16 cellular contexts compared by ENCODE assay signal in the genomic region with DNA sequence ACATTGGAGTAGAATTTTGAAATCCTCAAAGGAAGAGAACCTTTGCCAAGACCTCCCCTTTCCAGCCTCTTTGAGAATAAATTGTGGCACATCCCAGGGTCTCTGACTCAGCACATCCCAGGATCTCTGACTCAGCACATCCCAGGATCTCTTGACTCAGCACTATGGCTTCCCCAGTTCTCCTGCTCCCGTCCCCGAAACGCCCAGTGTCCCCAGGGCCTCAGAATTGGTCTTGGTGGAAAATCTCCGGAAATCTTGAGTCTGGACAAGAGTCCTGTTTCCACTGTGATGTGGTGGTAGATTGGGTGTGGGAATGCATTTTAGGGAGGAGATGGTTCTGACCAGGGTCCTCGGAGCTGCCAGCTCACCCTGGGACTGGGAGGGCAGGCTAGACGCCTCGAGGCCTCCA. TPM values are rescaled to one million over a fixed set of nuclear protein-coding genes. Genes with fewer than 3 reads are reported as not detected.
DNase-seq lines count a peak whose midpoint lies in the region; ATAC-seq, FAIRE-seq and TF ChIP-seq lines count a peak whose summit lies in the region.
"Had no signal": no experiment of that assay in that cellular context is flagged by ENCODE, and none has a peak within 500 bp of the region (broad histone marks: within the 10 kb centered on the region; RNA-seq: fewer than 3 reads in every experiment).

No MANE protein-coding gene starts in this region.

- TF ChIP-seq POLR2A in K562 (conservative IDR thresholded peaks at IDR 0.05) = no peak

- DNase-seq in activated naive CD8-positive, alpha-beta T cell treated with anti-CD3 and anti-CD28 coated beads, Interleukin-2, amount 10 ng/mL, durations not matched to agents 7 days and 5 days = no peak
- DNase-seq in activated naive CD8-positive, alpha-beta T cell treated with anti-CD3 and anti-CD28 coated beads for 36 hours = no peak
- DNase-seq in K562 (ENCODE audit: extremely low read depth in 1 of 4, low spot score in 3 of 4) (peak in 3 of 4 experiments; percentile 28 to 68 (median 67)), hepatocyte (ENCODE audit: low spot score) (peak; percentile 39), urothelium cell line (ENCODE audit: low spot score) (peak; percentile 73), middle frontal gyrus (ENCODE audit: extremely low spot score, low spot score) (no peak), G401 (ENCODE audit: low spot score) (no peak)
- no peak for DNase-seq in stimulated activated CD4-positive, alpha-beta T cell treated with anti-CD3 and anti-CD28 coated beads, Interleukin-4, amount 100 ng/mL, for 24 hours
- DNase-seq: activated T-cell treated with anti-CD3 and anti-CD28 coated beads, Interleukin-2, amount 50 U/mL, for 48 hours; NCI-H1417 treated with DMSO at 0.1 percent for 48 hours; OCI-M1; stimulated activated CD4-positive, alpha-beta T cell treated with anti-CD3 and anti-CD28 coated beads, Interleukin-2, amount 100 ng/mL, for 24 hours; stomach had no signal

- H3K4me3 ChIP-seq in K562 = no peak overlapping the region
- H3K4me3 ChIP-seq in hepatocyte = no peak overlapping the region
- H3K4me3 ChIP-seq: coronary artery, stomach had no signal

- H3K9me2 ChIP-seq in hepatocyte (replicated peaks; ENCODE audit: insufficient read depth) = no peaks in the 10 kb centered on the region

- H3K9me1 ChIP-seq in K562 (ENCODE audit: control insufficient read depth, insufficient read depth, low read length) = no peaks in the 10 kb centered on the region

- CTCF ChIA-PET in K562 (lab: Yijun Ruan, JAX; ENCODE audit: low intra/inter-chr PET ratio) = interaction anchor here (0.6 kb wide), 1 partner anchor 153 kb away, joined by 3 read pairs; no protein-coding TSS in a partner anchor

- H3K36me3 Mint-ChIP-seq in activated naive CD8-positive, alpha-beta T cell treated with anti-CD3 and anti-CD28 coated beads, Interleukin-2, amount 10 ng/mL, durations not matched to agents 7 days and 5 days = no peaks in the 10 kb centered on the region
- no peaks in the 10 kb centered on the region for H3K36me3 Mint-ChIP-seq in activated naive CD8-positive, alpha-beta T cell treated with anti-CD3 and anti-CD28 coated beads for 36 hours

- TF ChIP-seq RAD21 in K562 (CRISPR knock-in tag; conservative IDR thresholded peaks at IDR 0.05 in 1 of 2, IDR thresholded peaks at IDR 0.05 in 1 of 2) = no peak

- no peak overlapping the region for H3K4me3 Mint-ChIP-seq in activated naive CD8-positive, alpha-beta T cell treated with anti-CD3 and anti-CD28 coated beads, Interleukin-2, amount 10 ng/mL, durations not matched to agents 7 days and 5 days
- no peak overlapping the region for H3K4me3 Mint-ChIP-seq in activated naive CD8-positive, alpha-beta T cell treated with anti-CD3 and anti-CD28 coated beads for 36 hours

- H3K4me1 ChIP-seq in K562 (replicated peaks in 1 of 2; ENCODE audit: control insufficient read depth in 2 of 2, insufficient read depth in 2 of 2, low read length in 2 of 2) = peaks cover 5 to 9% of the 10 kb centered on the region in 2 experiments; a peak in 3 of 5 replicates
- no peaks in the 10 kb centered on the region for H3K4me1 ChIP-seq in hepatocyte (ENCODE audit: insufficient read depth)
- H3K4me1 ChIP-seq: stomach had no signal

- intact Hi-C loops in K562 (cut with micrococcal nuclease) = no loop called here

- H3K27ac ChIP-seq in K562 (ENCODE audit: extremely low read depth, low read depth, low read length) (no peak overlapping the region), hepatocyte (no peak overlapping the region)
- H3K27ac ChIP-seq: 22Rv1 had no signal

- no peaks in the 10 kb centered on the region for H4K20me1 ChIP-seq in K562 (replicated peaks; ENCODE audit: control insufficient read depth, insufficient read depth, low read length)
- H4K20me1 ChIP-seq in hepatocyte (ENCODE audit: insufficient read depth, poor library complexity, severe bottlenecking) = no peaks in the 10 kb centered on the region

- no peaks in the 10 kb centered on the region for H3K79me2 ChIP-seq in K562 (ENCODE audit: control insufficient read depth, insufficient read depth, low read length)
- H3K79me2 ChIP-seq in hepatocyte = no peaks in the 10 kb centered on the region

- no peaks in the 10 kb centered on the region for H3K9me3 Mint-ChIP-seq in activated naive CD8-positive, alpha-beta T cell treated with anti-CD3 and anti-CD28 coated beads, Interleukin-2, amount 10 ng/mL, durations not matched to agents 7 days and 5 days
- no peaks in the 10 kb centered on the region for H3K9me3 Mint-ChIP-seq in activated naive CD8-positive, alpha-beta T cell treated with anti-CD3 and anti-CD28 coated beads for 36 hours

- no peak for TF ChIP-seq EP300 in K562 (IDR thresholded peaks at IDR 0.05; ENCODE audit: low read length)

- H3K27me3 Mint-ChIP-seq in activated naive CD8-positive, alpha-beta T cell treated with anti-CD3 and anti-CD28 coated beads, Interleukin-2, amount 10 ng/mL, durations not matched to agents 7 days and 5 days = peaks cover 5% of the 10 kb centered on the region
- no peaks in the 10 kb centered on the region for H3K27me3 Mint-ChIP-seq in activated naive CD8-positive, alpha-beta T cell treated with anti-CD3 and anti-CD28 coated beads for 36 hours

- WGBS in K562 (ENCODE audit: insufficient coverage, low coverage, missing lambda C conversion rate) = 11% methylated on average over 4 of the region's 7 CpGs
- 81% methylated on average over 7 of the region's 7 CpGs for WGBS in hepatocyte (ENCODE audit: low lambda C conversion rate, missing lambda C conversion rate)

- no peak for FAIRE-seq in K562 (lab: Jason Lieb, UNC)
- FAIRE-seq in urothelium cell line (lab: Jason Lieb, UNC) = no peak
- FAIRE-seq: G401.6 had no signal

- H2AFZ ChIP-seq in K562 (ENCODE audit: low read depth, low read length) (no peak overlapping the region), hepatocyte (no peak overlapping the region)

- in situ Hi-C loops in K562 (cut with MboI) (no loop called here), G401 (cut with HindIII; ENCODE audit: low sequenced_read_pairs) (no loop called here)

- H3K4me1 Mint-ChIP-seq in activated naive CD8-positive, alpha-beta T cell treated with anti-CD3 and anti-CD28 coated beads, Interleukin-2, amount 10 ng/mL, durations not matched to agents 7 days and 5 days = no peaks in the 10 kb centered on the region
- H3K4me1 Mint-ChIP-seq in activated naive CD8-positive, alpha-beta T cell treated with anti-CD3 and anti-CD28 coated beads for 36 hours = no peaks in the 10 kb centered on the region

- no TSS peak for BruUV-seq in K562 (replicated peaks; lab: Mats Ljungman, UMichigan)

- POLR2A ChIA-PET in activated naive CD8-positive, alpha-beta T cell treated with anti-CD3 and anti-CD28 coated beads, Interleukin-2, amount 10 ng/mL, durations not matched to agents 7 days and 5 days (lab: Charles Lee) = no interaction called here
- POLR2A ChIA-PET in K562 (lab: Yijun Ruan, JAX) = interaction anchor here (0.6 kb wide), 2 partner anchors 15 to 1720 kb away, joined by 3 to 5 read pairs; no protein-coding TSS in a partner anchor

- H3K9me3 ChIP-seq in K562 (replicated peaks; ENCODE audit: control insufficient read depth, insufficient read depth, low read depth, low read length) (no peaks in the 10 kb centered on the region), hepatocyte (ENCODE audit: low read depth) (no peaks in the 10 kb centered on the region)
- H3K9me3 ChIP-seq: stomach had no signal

- H3K27me3 ChIP-seq in K562 (ENCODE audit: control insufficient read depth in 2 of 2, insufficient read depth in 2 of 2, low read length in 2 of 2) (peaks cover 7 to 27% of the 10 kb centered on the region in 2 experiments; a peak in 4 of 5 replicates), hepatocyte (no peaks in the 10 kb centered on the region)
- H3K27me3 ChIP-seq: stomach had no signal

- H3K9ac ChIP-seq in K562 (ENCODE audit: insufficient read depth in 1 of 2, low read depth in 2 of 2, low read length in 2 of 2) = no peak overlapping the region

- peak overlapping the region; percentile 25 for H3K27ac Mint-ChIP-seq in activated naive CD8-positive, alpha-beta T cell treated with anti-CD3 and anti-CD28 coated beads, Interleukin-2, amount 10 ng/mL, durations not matched to agents 7 days and 5 days
- no peak overlapping the region for H3K27ac Mint-ChIP-seq in activated naive CD8-positive, alpha-beta T cell treated with anti-CD3 and anti-CD28 coated beads for 36 hours

- H3K4me2 ChIP-seq in K562 (ENCODE audit: insufficient read depth, low read length) = no peak overlapping the region; the same call in 1 of the 2 replicates
- no peak overlapping the region for H3K4me2 ChIP-seq in hepatocyte

- no peak for ATAC-seq in activated naive CD8-positive, alpha-beta T cell treated with anti-CD3 and anti-CD28 coated beads, Interleukin-2, amount 10 ng/mL, durations not matched to agents 7 days and 5 days (ENCODE audit: low read depth)
- peak; percentile 49; the same call in 1 of the 3 replicates for ATAC-seq in K562

- H3K36me3 ChIP-seq in K562 (ENCODE audit: control insufficient read depth, insufficient read depth, low read length) (no peaks in the 10 kb centered on the region), hepatocyte (replicated peaks; ENCODE audit: insufficient read depth, low read depth) (no peaks in the 10 kb centered on the region)
- H3K36me3 ChIP-seq: stomach had no signal

- TF ChIP-seq CTCF in K562 (IDR thresholded peaks at IDR 0.05 in 2 of 3, conservative IDR thresholded peaks at IDR 0.05 in 1 of 3; ENCODE audit: insufficient read depth in 2 of 3, low read depth in 1 of 3, low read length in 3 of 3) (no peak), hepatocyte (IDR thresholded peaks at IDR 0.05; ENCODE audit: poor library complexity) (no peak)

RNA-seq across cellular contexts. Expression of a gene that starts 19.2 kb away (rescaled TPM):
- total RNA-seq in activated naive CD8-positive, alpha-beta T cell treated with anti-CD3 and anti-CD28 coated beads, Interleukin-2, amount 10 ng/mL, durations not matched to agents 7 days and 5 days = 10 to 100 TPM in 1 of 2 experiments, 1 to 10 TPM in 1; 9.6 to 17.9 TPM
- total RNA-seq in activated naive CD8-positive, alpha-beta T cell treated with anti-CD3 and anti-CD28 coated beads for 36 hours = 1 to 10 TPM in 1 of 2 experiments, under 1 TPM in 1; 0.54 to 1.1 TPM
- not detected in 2 replicates for total RNA-seq in K562 (2011; cell fraction: chromatin; rRNA removed; ENCODE audit: low replicate concordance)
- total RNA-seq in K562 (2011; cell fraction: nucleolus; rRNA removed) = not detected in 2 replicates
- not detected in 2 replicates for total RNA-seq in K562 (2011; cell fraction: nucleoplasm; rRNA removed)
- total RNA-seq in K562 (2014; rRNA removed) (not detected in 2 replicates), K562 (2014; rRNA removed; fragmentation: Illumina TruSeq; extraction: Trizol) (not detected in 2 replicates), K562 (2015; rRNA removed; fragmentation: Illumina TruSeq; extraction: Trizol) (not detected in 2 replicates), K562 (2021) (not detected in 2 replicates), hepatocyte (4.1 and 8.6 TPM in 2 replicates)
- polyA plus RNA-seq in K562 (2011; rRNA removed) (0.11 TPM in 1 of 2 replicates, not detected in the other), K562 (2014; fragmentation: Illumina TruSeq; extraction: Trizol) (not detected in 2 replicates), K562 (2014; fragmentation: Nextera tagmentation; extraction: Ambion mirVana) (not detected), K562 (2014; rRNA removed) (not detected in 2 replicates), hepatocyte (3.9 and 4.1 TPM in 2 replicates)
- not detected in 2 replicates for polyA plus RNA-seq in K562 (2011; cell fraction: cytosol; rRNA removed)
- 0.21 and 0.29 TPM in 2 replicates for polyA plus RNA-seq in K562 (2011; cell fraction: nucleus; rRNA removed)
- 0.01 and 0.03 TPM in 2 replicates for polyA plus RNA-seq in K562 (2012)
- polyA minus RNA-seq in K562 (2011; rRNA and poly(A)+ RNA removed) = not detected in 2 replicates
- polyA minus RNA-seq in K562 (2011; cell fraction: cytosol; rRNA and poly(A)+ RNA removed) = not detected in 2 replicates
- polyA minus RNA-seq in K562 (2011; cell fraction: nucleus; rRNA and poly(A)+ RNA removed) = not detected in 2 replicates
- total RNA-seq in G401 (2014; rRNA removed; shearing (Covaris generic)) = 1.5 and 4.7 TPM in 2 replicates

RNA-seq across cellular contexts. Expression of a gene that starts 33.8 kb away (rescaled TPM):
- total RNA-seq in activated naive CD8-positive, alpha-beta T cell treated with anti-CD3 and anti-CD28 coated beads, Interleukin-2, amount 10 ng/mL, durations not matched to agents 7 days and 5 days = under 1 TPM in 1 of 2 experiments, not detected in 1; 0.11 TPM
- not detected for total RNA-seq in activated naive CD8-positive, alpha-beta T cell treated with anti-CD3 and anti-CD28 coated beads for 36 hours
- total RNA-seq in K562 (2011; cell fraction: chromatin; rRNA removed; ENCODE audit: low replicate concordance) = 0.16 TPM in 1 of 2 replicates, not detected in the other
- total RNA-seq in K562 (2011; cell fraction: nucleolus; rRNA removed) = not detected in 2 replicates
- total RNA-seq in K562 (2011; cell fraction: nucleoplasm; rRNA removed) = not detected in 2 replicates
- not detected in 2 replicates for total RNA-seq in K562 (2014; rRNA removed)
- not detected in 2 replicates for total RNA-seq in K562 (2014; rRNA removed; fragmentation: Illumina TruSeq; extraction: Trizol)
- total RNA-seq in K562 (2015; rRNA removed; fragmentation: Illumina TruSeq; extraction: Trizol) = not detected in 2 replicates
- not detected in 2 replicates for total RNA-seq in K562 (2021)
- polyA plus RNA-seq in K562 (2011; rRNA removed) = not detected in 2 replicates
- not detected in 2 replicates for polyA plus RNA-seq in K562 (2011; cell fraction: cytosol; rRNA removed)
- not detected in 2 replicates for polyA plus RNA-seq in K562 (2011; cell fraction: nucleus; rRNA removed)
- polyA plus RNA-seq in K562 (2012) = not detected in 2 replicates
- polyA plus RNA-seq in K562 (2014; fragmentation: Illumina TruSeq; extraction: Trizol) = not detected in 2 replicates
- polyA plus RNA-seq in K562 (2014; fragmentation: Nextera tagmentation; extraction: Ambion mirVana) = not detected
- not detected in 2 replicates for polyA plus RNA-seq in K562 (2014; rRNA removed)
- polyA minus RNA-seq in K562 (2011; rRNA and poly(A)+ RNA removed) = not detected in 2 replicates
- polyA minus RNA-seq in K562 (2011; cell fraction: cytosol; rRNA and poly(A)+ RNA removed) = not detected in 2 replicates
- polyA minus RNA-seq in K562 (2011; cell fraction: nucleus; rRNA and poly(A)+ RNA removed) = not detected in 2 replicates
- total RNA-seq in hepatocyte = not detected in 2 replicates
- polyA plus RNA-seq in hepatocyte = not detected in 2 replicates
- total RNA-seq in G401 (2014; rRNA removed; shearing (Covaris generic)) = not detected in 2 replicates
- total RNA-seq: stomach had no signal
- polyA plus RNA-seq: stomach had no signal

Comparison
In these comparisons a context has a peak if more than half of its experiments do, and no peak if none do; other contexts are left out.
1. DNase-seq: peak in K562 (3 of 4), hepatocyte (single experiment) and urothelium cell line (single experiment); none in activated naive CD8-positive, alpha-beta T cell treated with anti-CD3 and anti-CD28 coated beads, Interleukin-2, amount 10 ng/mL, durations not matched to agents 7 days and 5 days (single experiment), activated naive CD8-positive, alpha-beta T cell treated with anti-CD3 and anti-CD28 coated beads for 36 hours (single experiment), middle frontal gyrus (single experiment), G401 (single experiment) and stimulated activated CD4-positive, alpha-beta T cell treated with anti-CD3 and anti-CD28 coated beads, Interleukin-4, amount 100 ng/mL, for 24 hours (single experiment).